Comparison of ENCODE assay signal across 2 cellular contexts in genomic region chr3:36786921-36787890, GRCh38.
TF ChIP-seq lines count a peak whose summit lies in the region.

No MANE protein-coding gene starts in this region.

TF ChIP-seq in GM23338, 12 proteins besides CTCF, POLR2A, EP300 and RAD21:
- TF ChIP-seq ZNF462 (CRISPR knock-in tag; IDR thresholded peaks at IDR 0.05), result no peak

TF ChIP-seq in K562, 482 proteins besides CTCF, POLR2A, EP300 and RAD21 (continued from another document):
- TF ChIP-seq, protein P1, sequence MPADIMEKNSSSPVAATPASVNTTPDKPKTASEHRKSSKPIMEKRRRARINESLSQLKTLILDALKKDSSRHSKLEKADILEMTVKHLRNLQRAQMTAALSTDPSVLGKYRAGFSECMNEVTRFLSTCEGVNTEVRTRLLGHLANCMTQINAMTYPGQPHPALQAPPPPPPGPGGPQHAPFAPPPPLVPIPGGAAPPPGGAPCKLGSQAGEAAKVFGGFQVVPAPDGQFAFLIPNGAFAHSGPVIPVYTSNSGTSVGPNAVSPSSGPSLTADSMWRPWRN (IDR thresholded peaks at IDR 0.05; ENCODE audit: low read depth), result no peak
